ENCODE assay signal across 1 cellular context in genomic region chr17:55286681-55287589, GRCh38.
TF ChIP-seq lines count a peak whose summit lies in the region.

No MANE protein-coding gene starts in this region.

TF ChIP-seq in HepG2, 621 proteins besides CTCF, POLR2A, EP300 and RAD21 (continued from another document and continues in another):
- TF ChIP-seq PBX2 (CRISPR knock-in tag; IDR thresholded peaks at IDR 0.05), result no peak
- TF ChIP-seq ZNF124 (CRISPR knock-in tag; IDR thresholded peaks at IDR 0.05), result peak; percentile 82; the same call in 1 of the 2 replicates
- TF ChIP-seq ZNF780A (CRISPR knock-in tag; IDR thresholded peaks at IDR 0.05), result peak; percentile 83
- peak; percentile 97 for TF ChIP-seq ZNF414 (CRISPR knock-in tag; IDR thresholded peaks at IDR 0.05)
- TF ChIP-seq CC2D1A (CRISPR knock-in tag; IDR thresholded peaks at IDR 0.05), result no peak
- 0 out of 2 replicates have a peak, but pooled peaks have one; percentile 44 for TF ChIP-seq HNRNPL (IDR thresholded peaks at IDR 0.05; ENCODE audit: low read depth, low read length)
- 0 out of 2 replicates have a peak, but pooled peaks have one; percentile 40 for TF ChIP-seq ZSCAN30 (CRISPR knock-in tag; IDR thresholded peaks at IDR 0.05)
- TF ChIP-seq PRDM10 (CRISPR knock-in tag; IDR thresholded peaks at IDR 0.05; ENCODE audit: low read depth), result peak; percentile 87
- peak; percentile 25 for TF ChIP-seq STAG1 (CRISPR knock-in tag; IDR thresholded peaks at IDR 0.05)
- peak; percentile 81; the same call in 1 of the 2 replicates for TF ChIP-seq ZNF367 (CRISPR knock-in tag; IDR thresholded peaks at IDR 0.05; ENCODE audit: borderline replicate concordance)
- peak; percentile 63 for TF ChIP-seq ZNF784 (CRISPR knock-in tag; IDR thresholded peaks at IDR 0.05; ENCODE audit: borderline replicate concordance)
- TF ChIP-seq SAP130 (CRISPR knock-in tag; IDR thresholded peaks at IDR 0.05; ENCODE audit: low read depth), result peak; percentile 96
- peak; percentile 68; the same call in 1 of the 2 replicates for TF ChIP-seq EHMT2 (IDR thresholded peaks at IDR 0.05; ENCODE audit: borderline replicate concordance, low read depth, low read length)
- TF ChIP-seq ZNF326 (CRISPR knock-in tag; IDR thresholded peaks at IDR 0.05; ENCODE audit: borderline replicate concordance), result no peak
- peak; percentile 78 for TF ChIP-seq SALL1 (CRISPR knock-in tag; IDR thresholded peaks at IDR 0.05)
- peak; percentile 97 for TF ChIP-seq ZKSCAN8 (CRISPR knock-in tag; IDR thresholded peaks at IDR 0.05; ENCODE audit: borderline replicate concordance)
- no peak for TF ChIP-seq ATF6 (CRISPR knock-in tag; conservative IDR thresholded peaks at IDR 0.05)
- TF ChIP-seq SSRP1 (CRISPR knock-in tag; IDR thresholded peaks at IDR 0.05), result peak; percentile 96
- TF ChIP-seq ATF5 (CRISPR knock-in tag; IDR thresholded peaks at IDR 0.05; ENCODE audit: low read depth), result no peak
- peak; percentile 100 for TF ChIP-seq ATF3 (CRISPR knock-in tag; IDR thresholded peaks at IDR 0.05)
- TF ChIP-seq ARID5B (CRISPR knock-in tag; IDR thresholded peaks at IDR 0.05), result peak; percentile 99
- peak; percentile 100 for TF ChIP-seq ISL2 (CRISPR knock-in tag; IDR thresholded peaks at IDR 0.05)
- no peak for TF ChIP-seq SRSF4 (IDR thresholded peaks at IDR 0.05; ENCODE audit: low read depth, low read length, poor library complexity, severe bottlenecking)
- peak; percentile 89 for TF ChIP-seq MEIS2 (CRISPR knock-in tag; IDR thresholded peaks at IDR 0.05)
- TF ChIP-seq NRL (CRISPR knock-in tag; IDR thresholded peaks at IDR 0.05; ENCODE audit: borderline replicate concordance), result no peak
- peak; percentile 91; the same call in 1 of the 2 replicates for TF ChIP-seq THYN1 (CRISPR knock-in tag; IDR thresholded peaks at IDR 0.05; ENCODE audit: borderline replicate concordance, low read depth)
- no peak for TF ChIP-seq ZNF691 (CRISPR knock-in tag; IDR thresholded peaks at IDR 0.05; ENCODE audit: borderline replicate concordance, low read depth)
- 0 out of 2 replicates have a peak, but pooled peaks have one; percentile 47 for TF ChIP-seq SRF (IDR thresholded peaks at IDR 0.05; ENCODE audit: low read depth, low read length)
- peak; percentile 96 for TF ChIP-seq ATF7 (IDR thresholded peaks at IDR 0.05)
- TF ChIP-seq ATF7 (CRISPR knock-in tag; IDR thresholded peaks at IDR 0.05), result peak; percentile 98
- peak; percentile 76 for TF ChIP-seq ZSCAN9 (CRISPR knock-in tag; IDR thresholded peaks at IDR 0.05; ENCODE audit: borderline replicate concordance)
- no peak for TF ChIP-seq HES4 (CRISPR knock-in tag; IDR thresholded peaks at IDR 0.05; ENCODE audit: borderline replicate concordance)
- no peak for TF ChIP-seq WIZ (CRISPR knock-in tag; IDR thresholded peaks at IDR 0.05)
- TF ChIP-seq ZNF329 (CRISPR knock-in tag; IDR thresholded peaks at IDR 0.05; ENCODE audit: low read depth), result no peak
- TF ChIP-seq ZNF513 (CRISPR knock-in tag; conservative IDR thresholded peaks at IDR 0.05), result 0 out of 2 replicates have a peak, but pooled peaks have one; percentile 26
- TF ChIP-seq ZNF501 (CRISPR knock-in tag; IDR thresholded peaks at IDR 0.05), result no peak
- TF ChIP-seq MXD1 (CRISPR knock-in tag; IDR thresholded peaks at IDR 0.05), result no peak
- no peak for TF ChIP-seq DZIP1 (CRISPR knock-in tag; IDR thresholded peaks at IDR 0.05)
- TF ChIP-seq TCF12 (IDR thresholded peaks at IDR 0.05), result no peak
- peak; percentile 100 for TF ChIP-seq TCF12 (CRISPR knock-in tag; IDR thresholded peaks at IDR 0.05)
- no peak for TF ChIP-seq SOX6 (IDR thresholded peaks at IDR 0.05)
- peak; percentile 98 for TF ChIP-seq SOX6 (CRISPR knock-in tag; IDR thresholded peaks at IDR 0.05)
- 0 out of 2 replicates have a peak, but pooled peaks have one; percentile 90 for TF ChIP-seq ZNF615 (CRISPR knock-in tag; IDR thresholded peaks at IDR 0.05; ENCODE audit: borderline replicate concordance)
- no peak for TF ChIP-seq GPN1 (CRISPR knock-in tag; IDR thresholded peaks at IDR 0.05; ENCODE audit: borderline replicate concordance)
